In the genomic region with DNA sequence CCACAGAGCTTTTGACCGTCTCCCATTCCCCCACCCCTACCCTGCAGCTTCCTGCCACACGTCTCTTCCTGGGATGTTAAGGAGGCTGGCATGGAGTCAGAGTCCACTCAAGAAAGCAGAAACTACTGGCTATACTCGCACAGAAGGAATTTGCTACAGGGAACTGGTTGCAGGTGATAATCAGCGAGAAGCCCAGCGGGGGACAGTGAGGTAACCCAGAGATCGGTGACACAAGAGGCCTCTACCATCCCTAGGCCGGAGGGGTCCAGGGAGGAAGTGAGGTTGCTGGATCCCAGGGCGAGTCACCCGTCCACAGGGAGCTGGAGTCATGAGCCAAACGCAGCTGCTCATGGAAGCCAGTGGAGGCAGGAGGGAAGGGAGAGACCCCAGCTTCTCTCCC, we compare ENCODE assay signal across 18 cellular contexts.
A peak's percentile ranks its signal among the peaks of the same experiment; 100 is the strongest.
DNase-seq lines count a peak whose midpoint lies in the region; ATAC-seq, FAIRE-seq and TF ChIP-seq lines count a peak whose summit lies in the region.
"Had no signal": no experiment of that assay in that cellular context is flagged by ENCODE, and none has a peak within 500 bp of the region (broad histone marks: within the 10 kb centered on the region; RNA-seq: fewer than 3 reads in every experiment).

No MANE protein-coding gene starts in this region.

- H3K79me2 ChIP-seq in H1 (ENCODE audit: control insufficient read depth in 1 of 2, insufficient read depth in 2 of 2, low read length in 2 of 2) = no peaks in the 10 kb centered on the region

- POLR2A ChIA-PET in H1 (lab: Charles Lee; ENCODE audit: partially characterized antibody) = interaction anchor here (1.0 kb wide), 1 partner anchor 120 kb away, joined by 3 read pairs; no protein-coding TSS in a partner anchor

- no peak overlapping the region for H3K4ac ChIP-seq in H1 (replicated peaks; ENCODE audit: insufficient read length, low read depth, low read length)

- H2BK20ac ChIP-seq in H1 (ENCODE audit: low read length) = no peak overlapping the region

- H3K27ac ChIP-seq in H1 (ENCODE audit: low read depth, low read length) = no peak overlapping the region
- H3K27ac ChIP-seq: BLaER1 treated with 17β-estradiol and CSF1 and Interleukin-3, amounts not matched to agents 10 nM and 100 nM had no signal

- H3K36me3 ChIP-seq in H1 (ENCODE audit: control insufficient read depth in 2 of 4, insufficient read depth in 4 of 4, low read length in 3 of 4) (no peaks in the 10 kb centered on the region), BE2C (no peaks in the 10 kb centered on the region)
- H3K36me3 ChIP-seq: BLaER1 treated with 17β-estradiol and CSF1 and Interleukin-3, amounts not matched to agents 10 nM and 100 nM; HAP-1 had no signal

- H2BK12ac ChIP-seq in H1 (ENCODE audit: low read depth, low read length) = peak overlapping the region; percentile 87

- TF ChIP-seq POLR2A in H1 (IDR thresholded peaks at IDR 0.05; ENCODE audit: control extremely low read depth in 1 of 2, low read depth in 2 of 2, low read length in 2 of 2) = no peak

- no peak overlapping the region for H2AFZ ChIP-seq in H1 (ENCODE audit: low read length)

- peak overlapping the region in 2 of 3 experiments; percentile 31 to 41 for H3K27ac Mint-ChIP-seq in nephron

- H2BK5ac ChIP-seq in H1 (ENCODE audit: low read depth, low read length) = peak overlapping the region; percentile 60; the same call in 1 of the 2 replicates

- H3K9ac ChIP-seq in H1 (replicated peaks in 1 of 4; ENCODE audit: extremely low read depth in 1 of 4, low read depth in 3 of 4, low read length in 3 of 4) = no peak overlapping the region
- H3K9ac ChIP-seq: BLaER1 treated with 17β-estradiol and CSF1 and Interleukin-3, amounts not matched to agents 10 nM and 100 nM; SK-N-SH had no signal

- no peak overlapping the region for H2AK5ac ChIP-seq in H1 (ENCODE audit: low read depth, low read length)

- no peak for TF ChIP-seq EP300 in H1 (IDR thresholded peaks at IDR 0.05; ENCODE audit: borderline replicate concordance in 1 of 2, low read depth in 2 of 2, low read length in 2 of 2)

- no peak overlapping the region for H3K56ac ChIP-seq in H1 (replicated peaks; ENCODE audit: insufficient read length, low read depth, low read length)

- no peak overlapping the region for H4K5ac ChIP-seq in H1 (ENCODE audit: insufficient read length, low read depth, low read length)

- CTCF ChIA-PET in H1 (lab: Charles Lee; ENCODE audit: partially characterized antibody) = interaction anchor here (0.8 to 6.8 kb wide), 10 partner anchors 9 to 494 kb away, joined by 3 to 39 read pairs (median 4); no protein-coding TSS in a partner anchor

- no peak overlapping the region for H3K4me2 ChIP-seq in H1 (ENCODE audit: insufficient read depth in 1 of 2, low read depth in 2 of 2, low read length in 2 of 2)
- H3K4me2 ChIP-seq: BLaER1 treated with 17β-estradiol and CSF1 and Interleukin-3, amounts not matched to agents 10 nM and 100 nM; SK-N-SH had no signal

- no peak for FAIRE-seq in H1 (lab: Jason Lieb, UNC)

- H3K23ac ChIP-seq in H1 (ENCODE audit: insufficient read length) = no peak overlapping the region

- H3K36me3 Mint-ChIP-seq in nephron (ENCODE audit: low read depth) = no peaks in the 10 kb centered on the region

- H4K91ac ChIP-seq in H1 (replicated peaks; ENCODE audit: insufficient read length, low read length) = no peak overlapping the region

- TF ChIP-seq CTCF in H1 (IDR thresholded peaks at IDR 0.05; ENCODE audit: control extremely low read depth in 1 of 3, insufficient read depth in 1 of 3, low read depth in 1 of 3, low read length in 3 of 3) = no peak
- TF ChIP-seq CTCF in nephron (IDR thresholded peaks at IDR 0.05; ENCODE audit: unreplicated experiment in 3 of 3) = no peak
- no peak for TF ChIP-seq CTCF in BE2C (IDR thresholded peaks at IDR 0.05; ENCODE audit: low read depth, low read length)

- H4K8ac ChIP-seq in H1 (ENCODE audit: extremely low read depth, insufficient read depth, low read length) = no peak overlapping the region

- peaks cover 0 to 31% (median 20%) of the 10 kb centered on the region in 4 experiments; a peak in 6 of 7 replicates for H3K4me1 ChIP-seq in H1 (replicated peaks in 1 of 4; ENCODE audit: control insufficient read depth in 3 of 4, insufficient read depth in 4 of 4, low read length in 3 of 4)
- H3K4me1 ChIP-seq in BE2C = no peaks in the 10 kb centered on the region; the same call in 1 of the 2 replicates
- H3K4me1 ChIP-seq: HAP-1 had no signal

- H2BK120ac ChIP-seq in H1 (replicated peaks; ENCODE audit: low read depth, low read length) = no peak overlapping the region

- peaks cover 22% of the 10 kb centered on the region for H3K27me3 Mint-ChIP-seq in nephron (ENCODE audit: low read depth)

- peak; percentile 37 for DNase-seq in A172 (ENCODE audit: low spot score)
- DNase-seq in Daoy (ENCODE audit: low read depth) = peak; percentile 62
- DNase-seq in H1 (ENCODE audit: low read depth in 1 of 2, low spot score in 2 of 2) = no peak
- no peak for DNase-seq in H4 (ENCODE audit: low spot score)
- DNase-seq in BE2C = no peak
- DNase-seq in NCI-H510A treated with DMSO at 0.1 percent for 48 hours (lab: John Stamatoyannopoulos, UW) = no peak
- DNase-seq: DMS 273 treated with DMSO at 0.1 percent for 48 hours, KBM-7, NCI-H1092, NCI-H1694 treated with DMSO at 0.1 percent for 48 hours, NCI-H446, NCI-H748 treated with DMSO at 0.1 percent for 48 hours, PC-3 had no signal

- no peak for ATAC-seq in HG02588 (IDR thresholded peaks at IDR 0.05; ENCODE audit: unreplicated experiment)
- ATAC-seq: PC-3 had no signal

- no peaks in the 10 kb centered on the region for H3K9me3 Mint-ChIP-seq in nephron

- H3K14ac ChIP-seq in H1 (ENCODE audit: insufficient read length) = no peak overlapping the region

- peaks cover 0 to 3% of the 10 kb centered on the region in 2 experiments for H4K20me1 ChIP-seq in H1 (replicated peaks in 1 of 2; ENCODE audit: control insufficient read depth in 1 of 2, insufficient read depth in 2 of 2, low read length in 2 of 2)

- WGBS in H1 (ENCODE audit: extremely low coverage in 1 of 2, insufficient coverage in 1 of 2, insufficient read length in 1 of 2, insufficient replicate concordance in 2 of 2, low coverage in 1 of 2, low lambda C conversion rate in 2 of 2, missing lambda C conversion rate in 1 of 2), 2 experiments = 78% methylated on average over 10 of the region's 10 CpGs; no CpG with 5 or more reads in 1 of the 2 experiments

- no peak overlapping the region for H3K4me3 Mint-ChIP-seq in nephron

- H3K4me3 ChIP-seq in H1 (ENCODE audit: extremely low read depth in 1 of 4, insufficient read depth in 2 of 4, low read depth in 3 of 4, low read length in 4 of 4) (no peak overlapping the region), BE2C (ENCODE audit: low read depth, low read length) (no peak overlapping the region)
- H3K4me3 ChIP-seq: BLaER1 treated with 17β-estradiol and CSF1 and Interleukin-3, amounts not matched to agents 10 nM and 100 nM; HAP-1 had no signal

- no peaks in the 10 kb centered on the region; a peak in 1 of 7 replicates for H3K27me3 ChIP-seq in H1 (replicated peaks in 1 of 4; ENCODE audit: control insufficient read depth in 3 of 4, extremely low read depth in 1 of 4, insufficient read depth in 3 of 4, low read length in 3 of 4)
- no peaks in the 10 kb centered on the region for H3K27me3 ChIP-seq in BE2C
- H3K27me3 ChIP-seq: BLaER1 treated with 17β-estradiol and CSF1 and Interleukin-3, amounts not matched to agents 10 nM and 100 nM had no signal

- H3K9me3 ChIP-seq in H1 (ENCODE audit: insufficient read depth in 2 of 2, low read depth in 1 of 2, low read length in 1 of 2) = no peaks in the 10 kb centered on the region
- no peaks in the 10 kb centered on the region for H3K9me3 ChIP-seq in BE2C
- H3K9me3 ChIP-seq: BLaER1 treated with 17β-estradiol and CSF1 and Interleukin-3, amounts not matched to agents 10 nM and 100 nM; HAP-1; SK-N-SH had no signal

- TF ChIP-seq RAD21 in H1 (IDR thresholded peaks at IDR 0.05 in 1 of 2, conservative IDR thresholded peaks at IDR 0.05 in 1 of 2; ENCODE audit: low read depth in 2 of 2, low read length in 2 of 2) = no peak

- H3K79me1 ChIP-seq in H1 (ENCODE audit: low read depth, low read length) = 0 out of 2 replicates have a peak, but pooled peaks cover 2% of the 10 kb centered on the region

- H2BK15ac ChIP-seq in H1 (ENCODE audit: low read length) = 0 out of 2 replicates have a peak overlapping the region, but pooled peaks have one; percentile 46

- H3K23me2 ChIP-seq in H1 (ENCODE audit: low read depth, low read length) = no peaks in the 10 kb centered on the region

- no peak overlapping the region; the same call in 1 of the 2 replicates for H3K18ac ChIP-seq in H1 (ENCODE audit: extremely low read depth, low read length)

- H3K4me1 Mint-ChIP-seq in nephron = peaks cover 47% of the 10 kb centered on the region

TF ChIP-seq in H1, 55 proteins besides CTCF, POLR2A, EP300 and RAD21 (continues in another document):
- TF ChIP-seq KDM1A (IDR thresholded peaks at IDR 0.05; ENCODE audit: borderline replicate concordance, low read length) = no peak
- TF ChIP-seq ZNF274 (IDR thresholded peaks at IDR 0.05; ENCODE audit: borderline replicate concordance, extremely low read depth, low read length) = no peak
- TF ChIP-seq SUZ12 (IDR thresholded peaks at IDR 0.05; ENCODE audit: low read length) = no peak
- TF ChIP-seq RBBP5 (IDR thresholded peaks at IDR 0.05; ENCODE audit: borderline replicate concordance, low read depth, low read length) = no peak
- TF ChIP-seq, protein P1, sequence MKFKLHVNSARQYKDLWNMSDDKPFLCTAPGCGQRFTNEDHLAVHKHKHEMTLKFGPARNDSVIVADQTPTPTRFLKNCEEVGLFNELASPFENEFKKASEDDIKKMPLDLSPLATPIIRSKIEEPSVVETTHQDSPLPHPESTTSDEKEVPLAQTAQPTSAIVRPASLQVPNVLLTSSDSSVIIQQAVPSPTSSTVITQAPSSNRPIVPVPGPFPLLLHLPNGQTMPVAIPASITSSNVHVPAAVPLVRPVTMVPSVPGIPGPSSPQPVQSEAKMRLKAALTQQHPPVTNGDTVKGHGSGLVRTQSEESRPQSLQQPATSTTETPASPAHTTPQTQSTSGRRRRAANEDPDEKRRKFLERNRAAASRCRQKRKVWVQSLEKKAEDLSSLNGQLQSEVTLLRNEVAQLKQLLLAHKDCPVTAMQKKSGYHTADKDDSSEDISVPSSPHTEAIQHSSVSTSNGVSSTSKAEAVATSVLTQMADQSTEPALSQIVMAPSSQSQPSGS (IDR thresholded peaks at IDR 0.05; ENCODE audit: low read length) = no peak
- TF ChIP-seq SP2 (IDR thresholded peaks at IDR 0.05; ENCODE audit: low read length) = no peak

Comparison
In these comparisons a context has a peak if more than half of its experiments do, and no peak if none do; other contexts are left out.
1. DNase-seq: peak in A172 (single experiment) and Daoy (single experiment); none in H1 (0 of 2), H4 (single experiment), BE2C (single experiment) and NCI-H510A treated with DMSO at 0.1 percent for 48 hours (single experiment).